In the genomic region with DNA sequence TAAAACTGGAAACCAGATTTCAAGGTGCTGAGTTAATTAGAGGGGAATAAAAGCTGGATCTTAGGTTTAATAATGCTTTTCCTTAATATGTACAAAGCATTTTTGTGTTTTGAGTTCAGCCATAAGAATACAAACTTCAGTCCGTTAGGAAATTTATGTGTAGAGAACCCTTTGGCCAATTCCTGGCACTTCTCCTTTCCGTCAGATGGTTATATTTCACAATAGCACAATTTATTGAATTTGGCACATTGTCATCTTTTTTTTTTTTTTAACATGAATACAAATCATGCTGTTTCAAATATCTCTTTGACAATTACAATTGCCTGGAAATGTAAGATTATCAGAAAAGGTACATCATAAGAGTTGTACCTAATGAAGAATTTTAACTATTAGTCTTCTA, we compare ENCODE assay signal across 21 cellular contexts. TPM values are rescaled to one million over a fixed set of nuclear protein-coding genes. Genes with fewer than 3 reads are reported as not detected.
DNase-seq lines count a peak whose midpoint lies in the region; ATAC-seq and TF ChIP-seq lines count a peak whose summit lies in the region.
"Had no signal": no experiment of that assay in that cellular context is flagged by ENCODE, and none has a peak within 500 bp of the region (broad histone marks: within the 10 kb centered on the region; RNA-seq: fewer than 3 reads in every experiment).

No MANE protein-coding gene starts in this region.

- no peaks in the 10 kb centered on the region for H3K36me3 Mint-ChIP-seq in Calu3 (ENCODE audit: insufficient read depth, unreplicated experiment)
- H3K36me3 Mint-ChIP-seq: natural killer cell had no signal

- CTCF ChIA-PET in Calu3 (lab: Charles Lee) = no interaction called here

- no peaks in the 10 kb centered on the region for H3K4me1 Mint-ChIP-seq in Calu3 (ENCODE audit: low read depth, unreplicated experiment)
- H3K4me1 Mint-ChIP-seq: CD8-positive, alpha-beta memory T cell; natural killer cell had no signal

- no peaks in the 10 kb centered on the region for H3K9me3 Mint-ChIP-seq in Calu3 (ENCODE audit: low read depth, unreplicated experiment)
- H3K9me3 Mint-ChIP-seq: natural killer cell had no signal

- peak; percentile 46 to 84 (median 76) for ATAC-seq in right lobe of liver
- ATAC-seq: natural killer cell; psoas muscle; stimulated activated naive CD8-positive, alpha-beta T cell treated with anti-CD3 and anti-CD28 coated beads, Interleukin-15, Interleukin-2, amounts not matched to agents 100 U/mL and 50 U/mL, for 24 hours had no signal

- no peak overlapping the region for H3K4me3 ChIP-seq in right lobe of liver
- H3K4me3 ChIP-seq: colonic mucosa, psoas muscle, SJSA1 had no signal

- no peak for TF ChIP-seq POLR2A in right lobe of liver (IDR thresholded peaks at IDR 0.05)

- no TSS peak for BruUV-seq in Calu3 (replicated peaks; lab: Mats Ljungman, UMichigan)

- peaks cover 33% of the 10 kb centered on the region for H3K27me3 Mint-ChIP-seq in Calu3 (ENCODE audit: unreplicated experiment)
- H3K27me3 Mint-ChIP-seq: CD8-positive, alpha-beta memory T cell had no signal

- 6% methylated on average over 2 of the region's 2 CpGs for WGBS in right lobe of liver (ENCODE audit: insufficient coverage, low coverage, low lambda C conversion rate, missing lambda C conversion rate)

- H3K27me3 ChIP-seq in right lobe of liver = no peaks in the 10 kb centered on the region
- H3K27me3 ChIP-seq: colonic mucosa, SJSA1 had no signal

- DNase-seq in CD1c-positive myeloid dendritic cell (ENCODE audit: extremely low spot score) (peak; percentile 36), NOMO-1 treated with DMSO at 0.1 percent for 48 hours (lab: John Stamatoyannopoulos, UW; ENCODE audit: unreplicated experiment) (peak; percentile 65), fibroblast of gingiva (ENCODE audit: low read depth) (peak; percentile 62), right lobe of liver (no peak), DMS 273 (lab: John Stamatoyannopoulos, UW; ENCODE audit: unreplicated experiment) (no peak), Calu3 (no peak), NCI-H524 treated with DMSO at 0.1 percent for 48 hours (lab: John Stamatoyannopoulos, UW) (no peak)
- no peak for DNase-seq in stimulated activated CD4-positive, alpha-beta T cell treated with anti-CD3 and anti-CD28 coated beads, Interleukin-4, amount 100 ng/mL, for 4 hours
- DNase-seq: ACHN; activated CD8-positive, alpha-beta memory T cell treated with anti-CD3 and anti-CD28 coated beads, Interleukin-2, amount 50 U/mL, for 4 hours; aorta; CD8-positive, alpha-beta memory T cell; colonic mucosa; KG1; natural killer cell; NCI-H1417 treated with DMSO at 0.1 percent for 48 hours; psoas muscle; stimulated activated CD4-positive, alpha-beta T cell treated with anti-CD3 and anti-CD28 coated beads, Interleukin-12 subunit alpha, Interleukin-12 subunit beta, amount 100 ng/mL, for 4 hours; stimulated activated naive CD8-positive, alpha-beta T cell treated with anti-CD3 and anti-CD28 coated beads, Interleukin-15, Interleukin-2, amounts not matched to agents 100 U/mL and 50 U/mL, for 24 hours; T-helper 9 cell had no signal

- H3K4me1 ChIP-seq in right lobe of liver = peaks cover 0 to 7% (median 0%) of the 10 kb centered on the region in 4 donors
- H3K4me1 ChIP-seq: colonic mucosa, psoas muscle, SJSA1 had no signal

- no peak overlapping the region for H3K4me3 Mint-ChIP-seq in Calu3 (ENCODE audit: low read depth, unreplicated experiment)
- H3K4me3 Mint-ChIP-seq: CD8-positive, alpha-beta memory T cell; natural killer cell had no signal

- H3K9me3 ChIP-seq in right lobe of liver = no peaks in the 10 kb centered on the region
- H3K9me3 ChIP-seq: colonic mucosa, psoas muscle, SJSA1 had no signal

- intact Hi-C loops in right lobe of liver (cut with DNase I) (no loop called here), Calu3 (cut with micrococcal nuclease; ENCODE audit: unreplicated experiment) (no loop called here)

- no peak overlapping the region for H3K27ac Mint-ChIP-seq in Calu3 (ENCODE audit: unreplicated experiment)
- H3K27ac Mint-ChIP-seq: CD8-positive, alpha-beta memory T cell; natural killer cell had no signal

- no peak for TF ChIP-seq CTCF in right lobe of liver (IDR thresholded peaks at IDR 0.05)
- TF ChIP-seq CTCF in Calu3 (IDR thresholded peaks at IDR 0.05; ENCODE audit: unreplicated experiment) = no peak

- no peaks in the 10 kb centered on the region for H3K36me3 ChIP-seq in right lobe of liver
- H3K36me3 ChIP-seq: colonic mucosa, SJSA1 had no signal

- no peak overlapping the region for H3K27ac ChIP-seq in right lobe of liver
- H3K27ac ChIP-seq: colonic mucosa, psoas muscle, SJSA1 had no signal

RNA-seq across cellular contexts. Expression of gene DDHD1, which starts 56.2 kb away (rescaled TPM):
- total RNA-seq in right lobe of liver = 1 to 10 TPM; 2.7 to 8.4 (median 6.0) TPM
- total RNA-seq in Calu3 (2022) = 12.7 and 14.0 TPM in 2 replicates

Comparison
In these comparisons a context has a peak if more than half of its experiments do, and no peak if none do; other contexts are left out.
1. DNase-seq: peak in CD1c-positive myeloid dendritic cell (single experiment), NOMO-1 treated with DMSO at 0.1 percent for 48 hours (single experiment) and fibroblast of gingiva (single experiment); none in right lobe of liver (0 of 3), DMS 273 (single experiment), Calu3 (single experiment), stimulated activated CD4-positive, alpha-beta T cell treated with anti-CD3 and anti-CD28 coated beads, Interleukin-4, amount 100 ng/mL, for 4 hours (0 of 2) and NCI-H524 treated with DMSO at 0.1 percent for 48 hours (single experiment).